8 cellular contexts compared by ENCODE assay signal in the genomic region with DNA sequence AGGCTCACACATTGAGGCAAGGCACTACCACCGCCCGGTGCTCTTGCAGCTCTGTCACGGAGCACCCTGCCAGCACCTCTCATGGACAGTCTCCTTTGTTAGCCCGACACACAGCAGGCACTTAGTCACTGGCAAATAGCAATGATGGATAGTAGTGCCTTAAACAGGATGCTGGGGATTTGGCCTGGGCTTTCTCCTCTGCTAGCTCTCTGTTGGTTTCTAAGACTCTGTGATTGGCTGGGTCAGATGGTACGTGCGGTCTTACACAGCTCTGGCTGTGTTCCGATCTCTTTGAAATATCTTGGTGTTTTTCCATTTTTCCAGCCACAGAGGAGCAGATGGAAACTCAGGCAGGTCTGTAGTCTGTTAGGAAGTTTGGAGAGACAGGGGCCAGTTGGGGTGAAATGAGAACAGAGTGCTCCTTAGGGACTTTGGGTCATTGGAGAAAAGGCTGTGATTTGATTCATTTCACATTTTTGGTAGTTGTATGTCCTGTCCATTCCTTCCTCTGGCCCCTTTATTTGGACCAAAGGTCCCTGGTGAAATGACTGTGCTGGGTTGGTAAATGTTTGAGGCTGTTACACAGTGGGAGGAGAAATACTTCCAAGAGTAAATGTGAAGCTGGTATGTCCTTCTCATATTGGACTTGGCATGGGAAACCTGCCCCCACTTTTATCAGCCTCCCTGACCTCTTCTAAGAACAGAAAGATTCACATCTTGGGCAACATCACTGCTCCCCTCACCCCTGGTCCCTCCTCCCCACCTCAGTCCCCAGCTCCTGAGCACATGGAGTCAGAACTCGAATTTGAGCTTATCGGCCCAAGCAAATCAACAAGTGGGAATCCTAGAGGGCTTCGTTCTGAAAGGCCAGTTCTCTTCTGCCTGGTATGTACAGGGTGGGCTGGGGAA. TPM values are rescaled to one million over a fixed set of nuclear protein-coding genes. Genes with fewer than 3 reads are reported as not detected.
A peak's percentile ranks its signal among the peaks of the same experiment; 100 is the strongest.
DNase-seq lines count a peak whose midpoint lies in the region; ATAC-seq and TF ChIP-seq lines count a peak whose summit lies in the region.

No MANE protein-coding gene starts in this region.

- no peaks in the 10 kb centered on the region for H3K9me3 ChIP-seq in Caco-2

- ATAC-seq in HG03196 (IDR thresholded peaks at IDR 0.05; ENCODE audit: unreplicated experiment) = no peak
- no peak for ATAC-seq in HG02623 (IDR thresholded peaks at IDR 0.05; ENCODE audit: unreplicated experiment)

- H3K4me3 Mint-ChIP-seq in Caco-2 (ENCODE audit: unreplicated experiment) = no peak overlapping the region

- no TSS peak for BruUV-seq in Caco-2 (replicated peaks; lab: Mats Ljungman, UMichigan)

- H3K4me1 ChIP-seq in Caco-2 = peaks cover 43% of the 10 kb centered on the region

- POLR2A ChIA-PET in Caco-2 (lab: Charles Lee) = interaction anchor here (1.8 kb wide), 1 partner anchor 81 kb away, joined by 6 read pairs; the partner anchor contains the start of gene RBM22

- peaks cover 32% of the 10 kb centered on the region for H3K4me1 Mint-ChIP-seq in Caco-2 (ENCODE audit: low read depth, unreplicated experiment)

- peak overlapping the region; percentile 54 for H3K27ac Mint-ChIP-seq in Caco-2 (ENCODE audit: unreplicated experiment)

- intact Hi-C loops in Caco-2 (cut with micrococcal nuclease; ENCODE audit: unreplicated experiment) = no loop called here
- intact Hi-C loops in posterior vena cava (cut with DNase I) = no loop called here

- no peaks in the 10 kb centered on the region for H3K27me3 ChIP-seq in Caco-2 (replicated peaks; ENCODE audit: control insufficient read depth, insufficient read depth, low read length)

- H3K27me3 Mint-ChIP-seq in Caco-2 (ENCODE audit: insufficient read depth, unreplicated experiment) = no peaks in the 10 kb centered on the region

- H3K9me3 Mint-ChIP-seq in Caco-2 (ENCODE audit: unreplicated experiment) = peaks cover 10% of the 10 kb centered on the region

- CTCF ChIA-PET in Caco-2 (lab: Charles Lee) = interaction anchor here (0.7 kb wide), 1 partner anchor 198 kb away, joined by 3 read pairs; no protein-coding TSS in a partner anchor

- DNase-seq in Caco-2 (no peak), SHP77 treated with DMSO at 0.1 percent for 48 hours (lab: John Stamatoyannopoulos, UW) (peak; percentile 9), fibroblast of gingiva (ENCODE audit: low read depth) (peak; percentile 99), posterior vena cava (ENCODE audit: low spot score) (peak; percentile 90), NCI-H2171 (lab: John Stamatoyannopoulos, UW) (no peak)
- no peak for DNase-seq in stimulated activated CD4-positive, alpha-beta T cell treated with anti-CD3 and anti-CD28 coated beads, Interleukin-2, amount 100 ng/mL, for 48 hours

- no peaks in the 10 kb centered on the region for H3K36me3 ChIP-seq in Caco-2 (ENCODE audit: control insufficient read depth, insufficient read depth, low read length)

- no peak for TF ChIP-seq CTCF in Caco-2 (IDR thresholded peaks at IDR 0.05; ENCODE audit: insufficient read depth in 1 of 2, low read depth in 1 of 2, low read length in 1 of 2, severe bottlenecking in 1 of 2, unreplicated experiment in 1 of 2)

- H3K36me3 Mint-ChIP-seq in Caco-2 (ENCODE audit: insufficient read depth, unreplicated experiment) = peaks cover 14% of the 10 kb centered on the region

- no peak overlapping the region for H3K4me3 ChIP-seq in Caco-2 (ENCODE audit: low read depth, low read length)

RNA-seq across cellular contexts. Expression of gene SMIM3, which starts 3.4 kb away (rescaled TPM):
- total RNA-seq in Caco-2 (2022) (19.2 and 19.4 TPM in 2 replicates), posterior vena cava (10 to 100 TPM; 22.9 to 32.5 TPM)

RNA-seq across cellular contexts. Expression of gene DCTN4, which starts 23.1 kb away (rescaled TPM):
- total RNA-seq in Caco-2 (2022) (55.8 and 62.2 TPM in 2 replicates), posterior vena cava (10 to 100 TPM; 58.7 to 61.6 TPM)

Comparison
In these comparisons a context has a peak if more than half of its experiments do, and no peak if none do; other contexts are left out.
1. DNase-seq: peak in SHP77 treated with DMSO at 0.1 percent for 48 hours (single experiment), fibroblast of gingiva (single experiment) and posterior vena cava (single experiment); none in Caco-2 (0 of 2), NCI-H2171 (single experiment) and stimulated activated CD4-positive, alpha-beta T cell treated with anti-CD3 and anti-CD28 coated beads, Interleukin-2, amount 100 ng/mL, for 48 hours (0 of 2).